ENCODE assay signal across 8 cellular contexts in the genomic region with DNA sequence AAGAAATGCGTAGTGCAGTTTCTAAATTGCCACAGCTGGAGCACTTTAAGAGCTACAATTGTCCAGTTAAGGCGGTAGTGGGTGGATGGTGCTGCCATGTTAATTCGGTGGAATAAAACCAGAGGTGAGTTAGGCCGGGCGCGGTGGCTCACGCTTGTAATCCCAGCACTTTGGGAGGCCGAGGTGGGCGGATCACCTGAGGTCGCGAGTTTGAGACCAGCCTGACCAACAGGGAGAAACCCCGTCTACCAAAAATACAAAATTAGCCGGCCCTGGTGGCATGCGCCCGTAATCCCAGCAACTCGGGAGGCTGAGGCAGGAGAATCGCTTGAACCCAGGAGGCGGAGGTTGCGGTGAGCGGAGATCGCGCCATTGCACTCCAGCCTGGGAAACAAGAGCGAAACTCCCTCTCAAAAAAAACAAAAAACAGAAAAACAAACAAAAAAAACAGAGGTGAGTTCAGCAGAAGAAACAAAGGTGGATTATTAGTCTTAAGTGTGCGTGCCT. TPM values are rescaled to one million over a fixed set of nuclear protein-coding genes. Genes with fewer than 3 reads are reported as not detected.
DNase-seq lines count a peak whose midpoint lies in the region; ATAC-seq and TF ChIP-seq lines count a peak whose summit lies in the region.
"Not testable (repeated sequence)": the region's sequence is repeated elsewhere in the genome, so short reads cannot be mapped to it uniquely, and the experiment has no call there.

No MANE protein-coding gene starts in this region.

- H3K9me2 ChIP-seq in DOHH2 (replicated peaks; ENCODE audit: control insufficient read depth, low read length): not testable (repeated sequence)

- TF ChIP-seq POLR2A in prostate gland (IDR thresholded peaks at IDR 0.05); upper lobe of left lung (IDR thresholded peaks at IDR 0.05): not testable (repeated sequence)

- not testable (repeated sequence) for H3K27me3 ChIP-seq in DOHH2 (ENCODE audit: control insufficient read depth, low read length); foreskin keratinocyte; prostate gland (replicated peaks; ENCODE audit: insufficient read depth); upper lobe of left lung

- not testable (repeated sequence) for TF ChIP-seq CTCF in DOHH2 (IDR thresholded peaks at IDR 0.05; ENCODE audit: low read depth, low read length, poor library complexity, severe bottlenecking); cardiac fibroblast (IDR thresholded peaks at IDR 0.05; ENCODE audit: low read depth, low read length); foreskin keratinocyte (conservative IDR thresholded peaks at IDR 0.05); prostate gland (IDR thresholded peaks at IDR 0.05); upper lobe of left lung (IDR thresholded peaks at IDR 0.05)

- peaks cover 27% of the 10 kb centered on the region for H3K36me3 Mint-ChIP-seq in activated CD8-positive, alpha-beta T cell treated with anti-CD3 and anti-CD28 coated beads, Interleukin-2, amount 10 ng/mL, durations not matched to agents 7 days and 5 days (ENCODE audit: low read depth)
- not testable (repeated sequence) for H3K36me3 Mint-ChIP-seq in memory B cell

- peak overlapping the region; percentile 80 for H3K4me2 ChIP-seq in DOHH2 (ENCODE audit: low read length)

- H3K9me3 ChIP-seq in DOHH2 (ENCODE audit: control insufficient read depth, insufficient read depth, low read length); prostate gland; upper lobe of left lung: not testable (repeated sequence)

- CTCF ChIA-PET in activated CD8-positive, alpha-beta T cell treated with anti-CD3 and anti-CD28 coated beads, Interleukin-2, amount 10 ng/mL, durations not matched to agents 7 days and 5 days (lab: Charles Lee): interaction anchor here (1.4 kb wide), 1 partner anchor 87 kb away, joined by 3 read pairs; no protein-coding TSS in a partner anchor

- H4K20me1 ChIP-seq in DOHH2 (ENCODE audit: control insufficient read depth, insufficient read depth, low read depth, low read length): not testable (repeated sequence)

- intact Hi-C loops in prostate gland (cut with DNase I): loop anchor here (5.0 kb wide), 2 partner anchors 86 to 471 kb away; partner anchors contain the start of gene NTNG1

- H3K9me3 Mint-ChIP-seq in activated CD8-positive, alpha-beta T cell treated with anti-CD3 and anti-CD28 coated beads, Interleukin-2, amount 10 ng/mL, durations not matched to agents 7 days and 5 days (ENCODE audit: insufficient read depth); memory B cell: not testable (repeated sequence)

- peak overlapping the region; percentile 93 for H3K4me3 Mint-ChIP-seq in activated CD8-positive, alpha-beta T cell treated with anti-CD3 and anti-CD28 coated beads, Interleukin-2, amount 10 ng/mL, durations not matched to agents 7 days and 5 days
- peak overlapping the region; percentile 100 for H3K4me3 Mint-ChIP-seq in memory B cell

- POLR2A ChIA-PET in activated CD8-positive, alpha-beta T cell treated with anti-CD3 and anti-CD28 coated beads, Interleukin-2, amount 10 ng/mL, durations not matched to agents 7 days and 5 days (lab: Charles Lee): interaction anchor here (0.9 to 1.3 kb wide), 3 partner anchors 8 to 151 kb away, joined by 3 to 6 read pairs (median 3); no protein-coding TSS in a partner anchor

- TF ChIP-seq EP300 in upper lobe of left lung (IDR thresholded peaks at IDR 0.05): not testable (repeated sequence)

- peak overlapping the region; percentile 94 for H3K27ac Mint-ChIP-seq in activated CD8-positive, alpha-beta T cell treated with anti-CD3 and anti-CD28 coated beads, Interleukin-2, amount 10 ng/mL, durations not matched to agents 7 days and 5 days
- H3K27ac Mint-ChIP-seq in memory B cell: peak overlapping the region; percentile 100

- peaks cover 36% of the 10 kb centered on the region for H3K79me2 ChIP-seq in DOHH2 (ENCODE audit: control insufficient read depth, low read length)

- not testable (repeated sequence) for ATAC-seq in activated CD8-positive, alpha-beta T cell treated with anti-CD3 and anti-CD28 coated beads, Interleukin-2, amount 10 ng/mL, durations not matched to agents 7 days and 5 days; foreskin keratinocyte; memory B cell (ENCODE audit: low read depth); upper lobe of left lung (ENCODE audit: low FRiP score in 2 of 2)

- DNase-seq in NCI-H2227 (lab: John Stamatoyannopoulos, UW; ENCODE audit: unreplicated experiment) (peak; percentile 22), upper lobe of left lung (peak in 1 of 2 donors; percentile 36)
- DNase-seq in activated CD8-positive, alpha-beta T cell treated with anti-CD3 and anti-CD28 coated beads, Interleukin-2, amount 10 ng/mL, durations not matched to agents 7 days and 5 days; cardiac fibroblast (ENCODE audit: low read depth in 2 of 2); foreskin keratinocyte; memory B cell (ENCODE audit: low spot score in 2 of 2); prostate gland (ENCODE audit: low spot score): not testable (repeated sequence)

- 88% methylated on average over 24 of the region's 24 CpGs for WGBS in prostate gland
- WGBS in upper lobe of left lung, 2 donors: 89 to 90% methylated on average over 24 of the region's 24 CpGs

- H3K27me3 Mint-ChIP-seq in activated CD8-positive, alpha-beta T cell treated with anti-CD3 and anti-CD28 coated beads, Interleukin-2, amount 10 ng/mL, durations not matched to agents 7 days and 5 days (ENCODE audit: low read depth); memory B cell: not testable (repeated sequence)

- H3K4me1 ChIP-seq in DOHH2 (ENCODE audit: control insufficient read depth, low read length): peaks cover 27% of the 10 kb centered on the region
- H3K4me1 ChIP-seq in foreskin keratinocyte; prostate gland (replicated peaks): not testable (repeated sequence)
- H3K4me1 ChIP-seq in upper lobe of left lung: peaks cover 9 to 18% (median 12%) of the 10 kb centered on the region in 4 donors

- peaks cover 40% of the 10 kb centered on the region for H3K36me3 ChIP-seq in DOHH2 (ENCODE audit: control insufficient read depth, low read length)
- H3K36me3 ChIP-seq in prostate gland, upper lobe of left lung: not testable (repeated sequence)

- H3K4me3 ChIP-seq in DOHH2 (ENCODE audit: low read length) (peak overlapping the region; percentile 98), cardiac fibroblast (replicated peaks in 1 of 2; ENCODE audit: low read depth in 2 of 2, low read length in 2 of 2) (peak overlapping the region; percentile 96 to 97), prostate gland (peak overlapping the region; percentile 73 to 78), upper lobe of left lung (peak overlapping the region; percentile 79 to 93 (median 88))

- peaks cover 26% of the 10 kb centered on the region for H3K4me1 Mint-ChIP-seq in activated CD8-positive, alpha-beta T cell treated with anti-CD3 and anti-CD28 coated beads, Interleukin-2, amount 10 ng/mL, durations not matched to agents 7 days and 5 days (ENCODE audit: low read depth)
- H3K4me1 Mint-ChIP-seq in memory B cell: peaks cover 17% of the 10 kb centered on the region

- H3K27ac ChIP-seq in DOHH2 (ENCODE audit: low read depth, low read length): peak overlapping the region; percentile 22; the same call in 1 of the 2 replicates
- peak overlapping the region; percentile 36 for H3K27ac ChIP-seq in foreskin keratinocyte
- peak overlapping the region; percentile 85 for H3K27ac ChIP-seq in prostate gland
- peak overlapping the region; percentile 71 to 89 (median 88) for H3K27ac ChIP-seq in upper lobe of left lung

- H3F3A ChIP-seq in DOHH2 (ENCODE audit: control insufficient read depth, insufficient read depth): not testable (repeated sequence)

RNA-seq across cellular contexts. Expression of gene PRMT6, which starts 0.5 kb away (rescaled TPM):
- total RNA-seq in activated CD8-positive, alpha-beta T cell treated with anti-CD3 and anti-CD28 coated beads, Interleukin-2, amount 10 ng/mL, durations not matched to agents 7 days and 5 days: 10 to 100 TPM; 17.5 to 19.2 TPM
- total RNA-seq in foreskin keratinocyte (17.0 and 18.4 TPM in 2 replicates), prostate gland (10 to 100 TPM; 19.9 to 20.4 TPM), upper lobe of left lung (10 to 100 TPM; 10.4 to 18.9 (median 12.3) TPM)
- 11.5 and 13.3 TPM in 2 replicates for polyA plus RNA-seq in foreskin keratinocyte

Comparison
In these comparisons a context has a peak if more than half of its experiments do, and no peak if none do; other contexts are left out.
1. H3K27ac ChIP-seq: peak in every context shown above with its lines; median percentile 88 in upper lobe of left lung; 85 in prostate gland; 36 in foreskin keratinocyte; 22 in DOHH2.